In the genomic region with DNA sequence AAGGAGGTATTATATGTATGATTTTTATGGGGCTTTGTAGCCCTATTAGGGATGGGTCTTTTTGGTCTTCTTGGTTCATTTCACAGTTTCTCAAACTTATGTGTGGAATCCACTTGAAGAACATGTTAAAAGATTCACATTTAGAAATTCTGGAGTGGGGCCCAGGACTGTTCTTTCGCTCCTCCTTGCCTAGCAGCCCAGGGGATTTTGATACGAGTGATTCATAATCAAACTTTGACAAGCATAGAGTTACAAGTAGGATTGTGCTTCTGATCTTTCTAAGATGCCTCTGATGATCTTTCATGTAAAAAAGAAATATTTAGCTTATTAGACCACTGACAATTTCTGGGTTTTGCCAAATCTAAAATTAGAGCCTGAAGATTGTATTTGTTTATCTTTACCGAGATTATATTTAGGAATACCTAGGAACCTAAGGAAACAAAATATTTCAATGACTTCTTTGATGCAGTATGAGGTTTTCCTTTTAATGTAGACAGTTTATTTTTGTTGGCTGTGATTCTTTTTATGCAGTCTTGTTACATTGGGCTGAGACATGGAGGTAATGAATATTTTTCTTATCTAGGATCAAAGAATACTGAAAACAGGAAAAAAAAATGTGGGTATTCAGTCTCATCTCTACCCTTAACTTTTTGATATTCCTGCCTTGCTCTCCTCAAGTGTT, we compare ENCODE assay signal across 1 cellular context.
TF ChIP-seq lines count a peak whose summit lies in the region.

No MANE protein-coding gene starts in this region.

TF ChIP-seq in SK-N-SH treated with all-trans-retinoic acid at 6 μM for 48 hours, 23 proteins besides CTCF, POLR2A, EP300 and RAD21 (continued from another document):
- TF ChIP-seq CSRNP3 (CRISPR knock-in tag; IDR thresholded peaks at IDR 0.05) (no peak), ZFP3 (CRISPR knock-in tag; IDR thresholded peaks at IDR 0.05) (no peak), ZNF565 (CRISPR knock-in tag; conservative IDR thresholded peaks at IDR 0.05; ENCODE audit: low read depth) (no peak), ESRRG (CRISPR knock-in tag; IDR thresholded peaks at IDR 0.05) (no peak), CREB5 (CRISPR knock-in tag; IDR thresholded peaks at IDR 0.05; ENCODE audit: low read depth) (no peak), ZFP30 (CRISPR knock-in tag; IDR thresholded peaks at IDR 0.05) (no peak)
